8 cellular contexts compared by ENCODE assay signal in the genomic region with DNA sequence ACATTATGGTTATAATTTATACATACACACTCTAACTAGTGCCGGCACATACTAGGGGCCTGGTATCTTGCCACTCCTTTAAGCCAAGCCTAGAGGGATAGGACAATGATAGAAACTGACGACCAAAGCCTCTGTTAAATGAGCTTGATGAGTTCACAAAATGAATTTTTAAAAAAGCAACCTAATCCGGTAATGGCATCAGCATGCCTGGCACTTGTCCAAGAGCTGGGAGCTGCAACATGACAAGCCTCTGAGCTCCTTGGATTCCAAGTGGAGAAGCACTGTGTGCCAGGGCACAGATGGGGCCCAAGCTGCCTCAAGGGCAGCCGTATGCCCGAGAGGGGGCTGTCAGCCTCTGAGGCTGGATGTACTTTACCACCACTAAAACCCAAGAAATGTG. TPM values are rescaled to one million over a fixed set of nuclear protein-coding genes. Genes with fewer than 3 reads are reported as not detected.
DNase-seq lines count a peak whose midpoint lies in the region; ATAC-seq and TF ChIP-seq lines count a peak whose summit lies in the region.
"Had no signal": no experiment of that assay in that cellular context is flagged by ENCODE, and none has a peak within 500 bp of the region (broad histone marks: within the 10 kb centered on the region; RNA-seq: fewer than 3 reads in every experiment).

No MANE protein-coding gene starts in this region.

- WGBS in SK-N-SH (ENCODE audit: low lambda C conversion rate) = 14% methylated on average over 3 of the region's 5 CpGs
- 48 to 56% (median 49%) methylated on average over 5 of the region's 5 CpGs for WGBS in heart left ventricle, 4 donors

- H3K27ac ChIP-seq in SK-N-SH (ENCODE audit: low read depth in 2 of 2, low read length in 1 of 2) (peak overlapping the region; percentile 57 to 98), heart left ventricle (no peak overlapping the region), temporal lobe (ENCODE audit: low read depth, low read length) (peak overlapping the region; percentile 0)
- no peak overlapping the region for H3K27ac ChIP-seq in CD4-positive, alpha-beta T cell (ENCODE audit: low read depth, low read length)

- H4K20me1 ChIP-seq in SK-N-SH (ENCODE audit: insufficient read depth) = no peaks in the 10 kb centered on the region

- no peaks in the 10 kb centered on the region for H3K9me3 Mint-ChIP-seq in CD4-positive, alpha-beta T cell

- peaks cover 17% of the 10 kb centered on the region for H3K79me2 ChIP-seq in SK-N-SH (ENCODE audit: insufficient read depth)

- peaks cover 90% of the 10 kb centered on the region for H3K27me3 Mint-ChIP-seq in CD4-positive, alpha-beta T cell

- H3K4me2 ChIP-seq in SK-N-SH = peak overlapping the region; percentile 84

- H3K9me2 ChIP-seq in SK-N-SH = no peaks in the 10 kb centered on the region

- H3K9ac ChIP-seq in SK-N-SH = no peak overlapping the region

- no peak overlapping the region for H2AFZ ChIP-seq in SK-N-SH (ENCODE audit: low read depth)

- DNase-seq in HT-29 (ENCODE audit: low spot score) = peak; percentile 57
- DNase-seq in SK-N-SH = peak; percentile 63
- peak in 3 of 5 donors; percentile 41 to 60 (median 43) for DNase-seq in heart left ventricle
- no peak for DNase-seq in CD4-positive, alpha-beta T cell
- DNase-seq in NOMO-1 (lab: John Stamatoyannopoulos, UW; ENCODE audit: unreplicated experiment in 2 of 2) = no peak
- no peak for DNase-seq in effector CD4-positive, alpha-beta T cell
- DNase-seq: hippocampal formation had no signal

- H3K9me3 ChIP-seq in SK-N-SH = no peaks in the 10 kb centered on the region
- H3K9me3 ChIP-seq in heart left ventricle = no peaks in the 10 kb centered on the region
- no peaks in the 10 kb centered on the region for H3K9me3 ChIP-seq in CD4-positive, alpha-beta T cell (ENCODE audit: control insufficient read depth, low read length)

- ATAC-seq in heart left ventricle = peak in 1 of 4 donors; percentile 39
- ATAC-seq in CD4-positive, alpha-beta T cell (ENCODE audit: poor library complexity) = no peak

- no peaks in the 10 kb centered on the region for H3K36me3 Mint-ChIP-seq in CD4-positive, alpha-beta T cell (ENCODE audit: low read depth)

- no peak overlapping the region for H3K27ac Mint-ChIP-seq in CD4-positive, alpha-beta T cell

- TF ChIP-seq CTCF in SK-N-SH (IDR thresholded peaks at IDR 0.05) (no peak), heart left ventricle (IDR thresholded peaks at IDR 0.05) (no peak)
- TF ChIP-seq CTCF in CD4-positive, alpha-beta T cell (IDR thresholded peaks at IDR 0.05) = no peak

- no peak for TF ChIP-seq POLR2A in heart left ventricle (IDR thresholded peaks at IDR 0.05)

- peaks cover 20% of the 10 kb centered on the region for H3F3A ChIP-seq in SK-N-SH (replicated peaks; ENCODE audit: insufficient read depth)

- no peaks in the 10 kb centered on the region for H3K4me1 Mint-ChIP-seq in CD4-positive, alpha-beta T cell (ENCODE audit: low read depth)

- H3K27me3 ChIP-seq in SK-N-SH (ENCODE audit: insufficient read depth) (no peaks in the 10 kb centered on the region), heart left ventricle (no peaks in the 10 kb centered on the region)
- H3K27me3 ChIP-seq in CD4-positive, alpha-beta T cell (ENCODE audit: control insufficient read depth, insufficient read depth, low read length) = peaks cover 83% of the 10 kb centered on the region

- H3K36me3 ChIP-seq in SK-N-SH (replicated peaks in 1 of 2; ENCODE audit: control insufficient read depth in 1 of 2, insufficient read depth in 2 of 2, low read length in 1 of 2) (peaks cover 20 to 34% of the 10 kb centered on the region in 2 experiments), heart left ventricle (peaks cover 0 to 11% (median 0%) of the 10 kb centered on the region in 9 donors)

- intact Hi-C loops in heart left ventricle (cut with DNase I) = loop anchor here in 1 of 10 donors (5.0 kb wide), 1 partner anchor 143 kb away; no protein-coding TSS in a partner anchor
- intact Hi-C loops in CD4-positive, alpha-beta T cell (cut with DNase I, micrococcal nuclease) = no loop called here

- peaks cover 40 to 45% of the 10 kb centered on the region in 2 experiments for H3K4me1 ChIP-seq in SK-N-SH (ENCODE audit: control insufficient read depth in 1 of 2, insufficient read depth in 2 of 2, low read depth in 1 of 2, low read length in 1 of 2)
- peaks cover 0 to 43% (median 25%) of the 10 kb centered on the region in 12 donors for H3K4me1 ChIP-seq in heart left ventricle

- no peak overlapping the region for H3K4me3 Mint-ChIP-seq in CD4-positive, alpha-beta T cell

- CTCF ChIA-PET in SK-N-SH (lab: Yijun Ruan, JAX) = interaction anchor here (0.7 to 3.6 kb wide), 6 partner anchors 9 to 700 kb away, joined by 3 to 19 read pairs (median 5); a partner anchor contains a TSS
- CTCF ChIA-PET in CD4-positive, alpha-beta T cell (lab: Charles Lee) = no interaction called here

- H3K4me3 ChIP-seq in SK-N-SH (ENCODE audit: low read depth in 2 of 2, low read length in 1 of 2) (no peak overlapping the region), heart left ventricle (no peak overlapping the region)

- TF ChIP-seq EP300 in SK-N-SH (IDR thresholded peaks at IDR 0.05; ENCODE audit: borderline replicate concordance in 1 of 2, low read depth in 1 of 2, low read length in 1 of 2) = no peak

- peak; percentile 6; the same call in 1 of the 2 replicates for TF ChIP-seq RAD21 in SK-N-SH (IDR thresholded peaks at IDR 0.05; ENCODE audit: low read length)

- POLR2A ChIA-PET in SK-N-SH (lab: Yijun Ruan, JAX) = no interaction called here
- POLR2A ChIA-PET in CD4-positive, alpha-beta T cell (lab: Charles Lee) = no interaction called here

TF ChIP-seq in SK-N-SH, 30 proteins besides CTCF, POLR2A, EP300 and RAD21:
- TF ChIP-seq, protein P1, sequence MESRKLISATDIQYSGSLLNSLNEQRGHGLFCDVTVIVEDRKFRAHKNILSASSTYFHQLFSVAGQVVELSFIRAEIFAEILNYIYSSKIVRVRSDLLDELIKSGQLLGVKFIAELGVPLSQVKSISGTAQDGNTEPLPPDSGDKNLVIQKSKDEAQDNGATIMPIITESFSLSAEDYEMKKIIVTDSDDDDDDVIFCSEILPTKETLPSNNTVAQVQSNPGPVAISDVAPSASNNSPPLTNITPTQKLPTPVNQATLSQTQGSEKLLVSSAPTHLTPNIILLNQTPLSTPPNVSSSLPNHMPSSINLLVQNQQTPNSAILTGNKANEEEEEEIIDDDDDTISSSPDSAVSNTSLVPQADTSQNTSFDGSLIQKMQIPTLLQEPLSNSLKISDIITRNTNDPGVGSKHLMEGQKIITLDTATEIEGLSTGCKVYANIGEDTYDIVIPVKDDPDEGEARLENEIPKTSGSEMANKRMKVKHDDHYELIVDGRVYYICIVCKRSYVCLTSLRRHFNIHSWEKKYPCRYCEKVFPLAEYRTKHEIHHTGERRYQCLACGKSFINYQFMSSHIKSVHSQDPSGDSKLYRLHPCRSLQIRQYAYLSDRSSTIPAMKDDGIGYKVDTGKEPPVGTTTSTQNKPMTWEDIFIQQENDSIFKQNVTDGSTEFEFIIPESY (IDR thresholded peaks at IDR 0.05; ENCODE audit: borderline replicate concordance, low read depth) = no peak
- TF ChIP-seq, protein P2, sequence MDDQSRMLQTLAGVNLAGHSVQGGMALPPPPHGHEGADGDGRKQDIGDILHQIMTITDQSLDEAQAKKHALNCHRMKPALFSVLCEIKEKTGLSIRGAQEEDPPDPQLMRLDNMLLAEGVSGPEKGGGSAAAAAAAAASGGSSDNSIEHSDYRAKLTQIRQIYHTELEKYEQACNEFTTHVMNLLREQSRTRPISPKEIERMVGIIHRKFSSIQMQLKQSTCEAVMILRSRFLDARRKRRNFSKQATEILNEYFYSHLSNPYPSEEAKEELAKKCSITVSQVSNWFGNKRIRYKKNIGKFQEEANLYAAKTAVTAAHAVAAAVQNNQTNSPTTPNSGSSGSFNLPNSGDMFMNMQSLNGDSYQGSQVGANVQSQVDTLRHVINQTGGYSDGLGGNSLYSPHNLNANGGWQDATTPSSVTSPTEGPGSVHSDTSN (IDR thresholded peaks at IDR 0.05) = 0 out of 2 replicates have a peak, but pooled peaks have one; percentile 21
- no peak for TF ChIP-seq JUND (IDR thresholded peaks at IDR 0.05)
- no peak for TF ChIP-seq CHD2 (IDR thresholded peaks at IDR 0.05; ENCODE audit: low read length, partially characterized antibody)
- TF ChIP-seq NRF1 (IDR thresholded peaks at IDR 0.05; ENCODE audit: low read depth, low read length) = no peak
- TF ChIP-seq NFIC (IDR thresholded peaks at IDR 0.05; ENCODE audit: borderline replicate concordance) = peak; percentile 90
- peak; percentile 64 for TF ChIP-seq TCF12 (IDR thresholded peaks at IDR 0.05)
- peak; percentile 41; the same call in 1 of the 2 replicates for TF ChIP-seq MXI1 (IDR thresholded peaks at IDR 0.05; ENCODE audit: low read depth, low read length)
- TF ChIP-seq, protein P3, sequence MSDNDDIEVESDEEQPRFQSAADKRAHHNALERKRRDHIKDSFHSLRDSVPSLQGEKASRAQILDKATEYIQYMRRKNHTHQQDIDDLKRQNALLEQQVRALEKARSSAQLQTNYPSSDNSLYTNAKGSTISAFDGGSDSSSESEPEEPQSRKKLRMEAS (IDR thresholded peaks at IDR 0.05; ENCODE audit: low read depth) = peak; percentile 59; the same call in 1 of the 2 replicates
- TF ChIP-seq POLR2AphosphoS5 (IDR thresholded peaks at IDR 0.05; ENCODE audit: low read depth, low read length) = 0 out of 2 replicates have a peak, but pooled peaks have one; percentile 16
- no peak for TF ChIP-seq FOXM1 (IDR thresholded peaks at IDR 0.05; ENCODE audit: low read depth)
- TF ChIP-seq TAF1 (IDR thresholded peaks at IDR 0.05; ENCODE audit: borderline replicate concordance, low read depth, low read length) = no peak

RNA-seq across cellular contexts. Expression of a gene that starts 9.7 kb away (rescaled TPM):
- total RNA-seq in HT-29 (2014; rRNA removed; shearing (Covaris generic)) = 25.4 and 39.6 TPM in 2 replicates
- polyA plus RNA-seq in SK-N-SH (2012; rRNA removed) (17.4 and 20.9 TPM in 2 replicates), heart left ventricle (1 to 10 TPM in 1 of 2 donors, under 1 TPM in 1; 0.65 to 7.5 TPM)
- 19.9 and 21.8 TPM in 2 replicates for polyA plus RNA-seq in SK-N-SH (2012; cell fraction: cytosol; rRNA removed)
- 19.7 and 23.2 TPM in 2 replicates for polyA plus RNA-seq in SK-N-SH (2012; cell fraction: nucleus; rRNA removed)
- total RNA-seq in heart left ventricle (10 to 100 TPM in 3 of 9 donors, 1 to 10 TPM in 6; 4.2 to 29.9 (median 6.9) TPM), temporal lobe (28.8 TPM)
- not detected for total RNA-seq in CD4-positive, alpha-beta T cell

Comparison
In these comparisons a context has a peak if more than half of its experiments do, and no peak if none do; other contexts are left out.
1. DNase-seq: peak in HT-29 (single experiment), SK-N-SH (single experiment) and heart left ventricle (3 of 5); none in CD4-positive, alpha-beta T cell (0 of 10), NOMO-1 (0 of 2) and effector CD4-positive, alpha-beta T cell (single experiment).
2. H3K27ac ChIP-seq: peak in SK-N-SH (2 of 2) and temporal lobe (single experiment); none in heart left ventricle (0 of 12) and CD4-positive, alpha-beta T cell (single experiment).